Comparison of ENCODE assay signal across 26 cellular contexts in genomic region chr2:134745546-134745945, GRCh38. TPM values are rescaled to one million over a fixed set of nuclear protein-coding genes. Genes with fewer than 3 reads are reported as not detected.
DNase-seq lines count a peak whose midpoint lies in the region; ATAC-seq and TF ChIP-seq lines count a peak whose summit lies in the region.
"Had no signal": no experiment of that assay in that cellular context is flagged by ENCODE, and none has a peak within 500 bp of the region (broad histone marks: within the 10 kb centered on the region; RNA-seq: fewer than 3 reads in every experiment).

No MANE protein-coding gene starts in this region.

- H3K4me1 ChIP-seq in OCI-LY3 (ENCODE audit: low read length) (peaks cover 44% of the 10 kb centered on the region), PC-3 (ENCODE audit: insufficient read depth, low read length) (no peaks in the 10 kb centered on the region)

- H3K36me3 Mint-ChIP-seq in natural killer cell treated with Interleukin-12 subunit alpha and Interleukin-12 subunit beta and Interleukin-15 and Interleukin-18, amount 100 ng/mL, for 72 hours, result no peaks in the 10 kb centered on the region
- H3K36me3 Mint-ChIP-seq in natural killer cell, result no peaks in the 10 kb centered on the region
- H3K36me3 Mint-ChIP-seq in memory B cell, result no peaks in the 10 kb centered on the region
- H3K36me3 Mint-ChIP-seq in CD14-positive monocyte, result peaks cover 0 to under 1% of the 10 kb centered on the region in 2 donors

- H3K4me3 ChIP-seq in OCI-LY3 (ENCODE audit: low read length), result peak overlapping the region; percentile 50
- H3K4me3 ChIP-seq in PC-3 (ENCODE audit: low read length), result no peak overlapping the region
- H3K4me3 ChIP-seq: K562 had no signal

- H3K27me3 ChIP-seq in OCI-LY3 (ENCODE audit: low read depth, low read length) (no peaks in the 10 kb centered on the region), PC-3 (ENCODE audit: low read length) (no peaks in the 10 kb centered on the region)

- TF ChIP-seq CTCF in natural killer cell (IDR thresholded peaks at IDR 0.05), result no peak
- TF ChIP-seq CTCF in OCI-LY3 (IDR thresholded peaks at IDR 0.05; ENCODE audit: low read depth, low read length), result no peak
- TF ChIP-seq CTCF in CD14-positive monocyte (IDR thresholded peaks at IDR 0.05), result no peak
- no peak for TF ChIP-seq CTCF in PC-3 (conservative IDR thresholded peaks at IDR 0.05; ENCODE audit: low read depth, low read length)

- H3K36me3 ChIP-seq in OCI-LY3 (replicated peaks; ENCODE audit: low read depth, low read length) (no peaks in the 10 kb centered on the region), PC-3 (ENCODE audit: low read depth, low read length) (no peaks in the 10 kb centered on the region)

- no peaks in the 10 kb centered on the region for H3K79me2 ChIP-seq in OCI-LY3 (ENCODE audit: low read length)
- H3K79me2 ChIP-seq in PC-3 (ENCODE audit: low read length), result no peaks in the 10 kb centered on the region

- POLR2A ChIA-PET in PC-3 (lab: Charles Lee; ENCODE audit: unreplicated experiment), result no interaction called here

- peaks cover 15 to 24% of the 10 kb centered on the region in 2 donors for H3K27me3 Mint-ChIP-seq in natural killer cell treated with Interleukin-12 subunit alpha and Interleukin-12 subunit beta and Interleukin-15 and Interleukin-18, amount 100 ng/mL, for 72 hours
- peaks cover 6 to 10% of the 10 kb centered on the region in 2 donors for H3K27me3 Mint-ChIP-seq in natural killer cell (ENCODE audit: low read depth in 2 of 2)
- H3K27me3 Mint-ChIP-seq in memory B cell, result no peaks in the 10 kb centered on the region
- H3K27me3 Mint-ChIP-seq in CD14-positive monocyte (ENCODE audit: low read depth in 3 of 3), result peaks cover 2 to 6% (median 6%) of the 10 kb centered on the region in 3 donors

- H3K9me3 ChIP-seq in OCI-LY3 (ENCODE audit: insufficient read depth, low read length) (no peaks in the 10 kb centered on the region), PC-3 (ENCODE audit: low read length) (no peaks in the 10 kb centered on the region)

- no TSS peak for BruUV-seq in PC-3 (replicated peaks; lab: Mats Ljungman, UMichigan)

- H4K20me1 ChIP-seq in OCI-LY3 (ENCODE audit: insufficient read depth, low read length), result no peaks in the 10 kb centered on the region
- H4K20me1 ChIP-seq in PC-3 (ENCODE audit: low read length), result no peaks in the 10 kb centered on the region

- H3F3A ChIP-seq in PC-3 (ENCODE audit: low read length, unreplicated experiment), result no peaks in the 10 kb centered on the region

- H3K9me3 Mint-ChIP-seq in natural killer cell treated with Interleukin-12 subunit alpha and Interleukin-12 subunit beta and Interleukin-15 and Interleukin-18, amount 100 ng/mL, for 72 hours, result no peaks in the 10 kb centered on the region
- H3K9me3 Mint-ChIP-seq in natural killer cell (no peaks in the 10 kb centered on the region), memory B cell (no peaks in the 10 kb centered on the region), CD14-positive monocyte (peaks cover 0 to 2% (median 0%) of the 10 kb centered on the region in 7 donors)
- H3K9me3 Mint-ChIP-seq: CD4-positive, alpha-beta T cell had no signal

- ATAC-seq in natural killer cell treated with Interleukin-12 subunit alpha and Interleukin-12 subunit beta and Interleukin-15 and Interleukin-18, amount 100 ng/mL, for 72 hours, result no peak
- ATAC-seq in natural killer cell (no peak), memory B cell (ENCODE audit: low read depth) (peak; percentile 50), HG03342 (IDR thresholded peaks at IDR 0.05; ENCODE audit: unreplicated experiment) (no peak), PC-3 (no peak)
- ATAC-seq: HCT116, K562, Panc1 had no signal

- peak overlapping the region; percentile 19 for H3K4me3 Mint-ChIP-seq in natural killer cell treated with Interleukin-12 subunit alpha and Interleukin-12 subunit beta and Interleukin-15 and Interleukin-18, amount 100 ng/mL, for 72 hours
- H3K4me3 Mint-ChIP-seq in natural killer cell (no peak overlapping the region), memory B cell (no peak overlapping the region), CD14-positive monocyte (no peak overlapping the region)
- H3K4me3 Mint-ChIP-seq: CD4-positive, alpha-beta T cell had no signal

- intact Hi-C loops in natural killer cell (cut with micrococcal nuclease) (no loop called here), CD14-positive monocyte (cut with micrococcal nuclease) (no loop called here), PC-3 (cut with micrococcal nuclease) (no loop called here)

- H3K4me2 ChIP-seq in OCI-LY3 (ENCODE audit: low read length) (peak overlapping the region; percentile 72), PC-3 (ENCODE audit: low read length) (no peak overlapping the region)

- peaks cover 12 to 14% of the 10 kb centered on the region in 2 donors for H3K4me1 Mint-ChIP-seq in natural killer cell treated with Interleukin-12 subunit alpha and Interleukin-12 subunit beta and Interleukin-15 and Interleukin-18, amount 100 ng/mL, for 72 hours (ENCODE audit: low read depth in 2 of 2)
- peaks cover 14 to 15% of the 10 kb centered on the region in 2 donors for H3K4me1 Mint-ChIP-seq in natural killer cell
- peaks cover 23% of the 10 kb centered on the region for H3K4me1 Mint-ChIP-seq in memory B cell
- peaks cover 6% of the 10 kb centered on the region for H3K4me1 Mint-ChIP-seq in CD14-positive monocyte

- 0 out of 2 replicates have a peak overlapping the region, but pooled peaks have one; percentile 13 for H2AFZ ChIP-seq in OCI-LY3 (ENCODE audit: low read depth, low read length)
- H2AFZ ChIP-seq in PC-3 (ENCODE audit: low read length), result no peak overlapping the region

- H3K27ac ChIP-seq in OCI-LY3 (ENCODE audit: low read length) (peak overlapping the region; percentile 84), PC-3 (ENCODE audit: low read length) (no peak overlapping the region)
- H3K27ac ChIP-seq: 22Rv1 had no signal

- no peak overlapping the region for H3K27ac Mint-ChIP-seq in natural killer cell treated with Interleukin-12 subunit alpha and Interleukin-12 subunit beta and Interleukin-15 and Interleukin-18, amount 100 ng/mL, for 72 hours
- H3K27ac Mint-ChIP-seq in natural killer cell (peak overlapping the region in 1 of 2 donors; percentile 2), memory B cell (no peak overlapping the region), CD14-positive monocyte (peak overlapping the region in 1 of 7 donors; percentile 50)
- H3K27ac Mint-ChIP-seq: CD4-positive, alpha-beta T cell had no signal

- CTCF ChIA-PET in PC-3 (lab: Charles Lee), result no interaction called here

- no peaks in the 10 kb centered on the region for H3K9me2 ChIP-seq in PC-3 (replicated peaks; ENCODE audit: low read length)

- no peak for DNase-seq in natural killer cell treated with Interleukin-12 subunit alpha and Interleukin-12 subunit beta and Interleukin-15 and Interleukin-18, amount 100 ng/mL, for 72 hours (ENCODE audit: low spot score)
- DNase-seq in natural killer cell (no peak), memory B cell (ENCODE audit: low spot score in 2 of 2) (no peak), CD14-positive monocyte (ENCODE audit: low spot score) (no peak), PC-3 (no peak), DMS79 (lab: John Stamatoyannopoulos, UW) (no peak)
- DNase-seq: CD4-positive, alpha-beta T cell; GF-D8; GOT3; NCI-H1105; NCI-H1436 treated with DMSO at 0.1 percent for 48 hours; NCI-H187 treated with DMSO at 0.1 percent for 48 hours; NCI-H2107; NCI-H446; NCI-H524 treated with DMSO at 0.1 percent for 48 hours; NCI-H774; NK-92 treated with Interleukin-12 subunit alpha and Interleukin-12 subunit beta, amount 100 ng/mL, for 24 hours; SHP77 treated with DMSO at 0.1 percent for 48 hours had no signal

- H3K9ac ChIP-seq in OCI-LY3 (ENCODE audit: low read length), result peak overlapping the region; percentile 64
- H3K9ac ChIP-seq in PC-3 (ENCODE audit: low read length), result no peak overlapping the region

RNA-seq across cellular contexts. Expression of gene TMEM163, which starts 26.7 kb away (rescaled TPM):
- total RNA-seq in natural killer cell treated with Interleukin-12 subunit alpha and Interleukin-12 subunit beta and Interleukin-15 and Interleukin-18, amount 100 ng/mL, for 72 hours, result 1 to 10 TPM in 1 of 2 donors, under 1 TPM in 1; 0.93 to 2.6 TPM
- total RNA-seq in natural killer cell (10 to 100 TPM in 2 of 3 donors, 1 to 10 TPM in 1; 6.8 to 11.6 (median 10.3) TPM), PC-3 (2014; rRNA removed) (0.12 and 0.47 TPM in 2 replicates)
- polyA plus RNA-seq in CD14-positive monocyte, result not detected
- total RNA-seq: MCF 10A had no signal
- polyA plus RNA-seq: BJ had no signal
